Comparison of ENCODE assay signal across 10 cellular contexts in genomic region chr18:55419132-55419938, GRCh38.
DNase-seq lines count a peak whose midpoint lies in the region; TF ChIP-seq lines count a peak whose summit lies in the region.
"Had no signal": no experiment of that assay in that cellular context is flagged by ENCODE, and none has a peak within 500 bp of the region (broad histone marks: within the 10 kb centered on the region; RNA-seq: fewer than 3 reads in every experiment).

No MANE protein-coding gene starts in this region.

- H3K27me3 ChIP-seq in AG04450 (ENCODE audit: control insufficient read depth, insufficient read depth, low read length), result no peaks in the 10 kb centered on the region
- H3K27me3 ChIP-seq in ectodermal cell (ENCODE audit: control insufficient read depth, insufficient read depth, low read length, poor library complexity, severe bottlenecking), result no peaks in the 10 kb centered on the region

- H3K4me3 Mint-ChIP-seq in nephron, result peak overlapping the region in 1 of 3 experiments; percentile 57
- H3K4me3 Mint-ChIP-seq: activated naive CD4-positive, alpha-beta T cell treated with anti-CD3 and anti-CD28 coated beads, Interleukin-2, amount 10 ng/mL, durations not matched to agents 7 days and 5 days had no signal

- H3K27ac Mint-ChIP-seq in nephron, result peak overlapping the region in 2 of 3 experiments; percentile 62 to 63
- H3K27ac Mint-ChIP-seq: activated naive CD4-positive, alpha-beta T cell treated with anti-CD3 and anti-CD28 coated beads, Interleukin-2, amount 10 ng/mL, durations not matched to agents 7 days and 5 days had no signal

- no peaks in the 10 kb centered on the region for H3K36me3 ChIP-seq in ectodermal cell (ENCODE audit: control insufficient read depth, insufficient read depth, low read length)
- H3K36me3 ChIP-seq: WERI-Rb-1 had no signal

- H3K36me3 Mint-ChIP-seq in nephron (ENCODE audit: low read depth), result no peaks in the 10 kb centered on the region
- H3K36me3 Mint-ChIP-seq: activated naive CD4-positive, alpha-beta T cell treated with anti-CD3 and anti-CD28 coated beads, Interleukin-2, amount 10 ng/mL, durations not matched to agents 7 days and 5 days had no signal

- TF ChIP-seq CTCF in AG04450 (IDR thresholded peaks at IDR 0.05; ENCODE audit: low read depth, low read length), result no peak
- no peak for TF ChIP-seq CTCF in nephron (IDR thresholded peaks at IDR 0.05; ENCODE audit: unreplicated experiment in 3 of 3)

- DNase-seq in AG04450 (ENCODE audit: low read depth, low spot score), result no peak
- DNase-seq in NCI-H146 treated with DMSO at 0.1 percent for 48 hours (lab: John Stamatoyannopoulos, UW; ENCODE audit: unreplicated experiment), result peak; percentile 58
- no peak for DNase-seq in germinal center (ENCODE audit: low spot score)
- DNase-seq in HT-29 (ENCODE audit: low spot score), result no peak
- DNase-seq in activated naive CD4-positive, alpha-beta T cell (lab: John Stamatoyannopoulos, UW), result no peak
- DNase-seq in NCI-H187 (lab: John Stamatoyannopoulos, UW), result no peak
- DNase-seq: activated naive CD4-positive, alpha-beta T cell treated with anti-CD3 and anti-CD28 coated beads, Interleukin-2, amount 10 ng/mL, durations not matched to agents 7 days and 5 days; WERI-Rb-1 had no signal

- H3K4me1 ChIP-seq in ectodermal cell (ENCODE audit: control insufficient read depth, insufficient read depth, low read length), result peaks cover 52% of the 10 kb centered on the region

- H3K9me3 ChIP-seq in AG04450 (ENCODE audit: control insufficient read depth, insufficient read depth, low read length) (no peaks in the 10 kb centered on the region), ectodermal cell (ENCODE audit: control insufficient read depth, low read length) (no peaks in the 10 kb centered on the region)

- H3K4me3 ChIP-seq in AG04450 (ENCODE audit: low read depth, low read length) (no peak overlapping the region; the same call in 1 of the 2 replicates), ectodermal cell (ENCODE audit: insufficient read depth, low read depth, low read length) (no peak overlapping the region)

- 16 to 25% methylated on average over 4 to 5 of the region's 5 CpGs for WGBS in ectodermal cell, 2 experiments

- H3K27ac ChIP-seq in AG04450 (ENCODE audit: low read depth, low read length) (peak overlapping the region; percentile 49), ectodermal cell (ENCODE audit: insufficient read depth, low read depth, low read length, poor library complexity, severe bottlenecking) (peak overlapping the region; percentile 36)
- H3K27ac ChIP-seq: WERI-Rb-1 had no signal

- CTCF ChIA-PET in AG04450 (lab: Charles Lee), result interaction anchor here (1.2 kb wide), 1 partner anchor 17 kb away, joined by 3 read pairs; no protein-coding TSS in a partner anchor

- H3K27me3 Mint-ChIP-seq in nephron (ENCODE audit: low read depth), result peaks cover 7% of the 10 kb centered on the region
- H3K27me3 Mint-ChIP-seq: activated naive CD4-positive, alpha-beta T cell treated with anti-CD3 and anti-CD28 coated beads, Interleukin-2, amount 10 ng/mL, durations not matched to agents 7 days and 5 days had no signal

- H3K9me3 Mint-ChIP-seq in nephron, result no peaks in the 10 kb centered on the region
- H3K9me3 Mint-ChIP-seq: activated naive CD4-positive, alpha-beta T cell treated with anti-CD3 and anti-CD28 coated beads, Interleukin-2, amount 10 ng/mL, durations not matched to agents 7 days and 5 days had no signal

- POLR2A ChIA-PET in AG04450 (lab: Yijun Ruan, JAX), result interaction anchor here (0.7 kb wide), 1 partner anchor 35 kb away, joined by 4 read pairs; no protein-coding TSS in a partner anchor

- peaks cover 79% of the 10 kb centered on the region for H3K4me1 Mint-ChIP-seq in nephron
- H3K4me1 Mint-ChIP-seq: activated naive CD4-positive, alpha-beta T cell treated with anti-CD3 and anti-CD28 coated beads, Interleukin-2, amount 10 ng/mL, durations not matched to agents 7 days and 5 days had no signal
